In genomic region chr21:6569152-6569551, GRCh38 we compare ENCODE assay signal across 7 cellular contexts.
DNase-seq lines count a peak whose midpoint lies in the region; ATAC-seq and TF ChIP-seq lines count a peak whose summit lies in the region.
"Not testable (repeated sequence)": the region's sequence is repeated elsewhere in the genome, so short reads cannot be mapped to it uniquely, and the experiment has no call there.

No MANE protein-coding gene starts in this region.

- intact Hi-C loops in activated B cell treated with CpG ODN at 0.5 μM for 24 hours (cut with micrococcal nuclease); body of pancreas (cut with DNase I); left lung (cut with DNase I); psoas muscle (cut with DNase I): not testable (repeated sequence)

- H3K9me3 Mint-ChIP-seq in activated B cell treated with CpG ODN at 0.5 μM for 24 hours = not testable (repeated sequence)

- not testable (repeated sequence) for H3K27ac ChIP-seq in body of pancreas, left lung, psoas muscle

- DNase-seq in activated B cell treated with CpG ODN at 0.5 μM for 24 hours, body of pancreas, left lung, psoas muscle: not testable (repeated sequence)

- H3K4me3 Mint-ChIP-seq in activated B cell treated with CpG ODN at 0.5 μM for 24 hours = not testable (repeated sequence)

- H3K9me3 ChIP-seq in body of pancreas, left lung, psoas muscle: not testable (repeated sequence)

- not testable (repeated sequence) for H3K27ac Mint-ChIP-seq in activated B cell treated with CpG ODN at 0.5 μM for 24 hours

- H3K36me3 Mint-ChIP-seq in activated B cell treated with CpG ODN at 0.5 μM for 24 hours (ENCODE audit: low read depth) = not testable (repeated sequence)

- WGBS in body of pancreas, 2 donors = no CpG with 5 or more reads among the region's 16 CpGs
- no CpG with 5 or more reads among the region's 16 CpGs for WGBS in psoas muscle, 3 donors

- POLR2A ChIA-PET in activated B cell treated with CpG ODN at 0.5 μM for 24 hours (lab: Charles Lee) = not testable (repeated sequence)

- CTCF ChIA-PET in activated B cell treated with CpG ODN at 0.5 μM for 24 hours (lab: Charles Lee) = not testable (repeated sequence)

- not testable (repeated sequence) for TF ChIP-seq CTCF in activated B cell treated with CpG ODN at 0.5 μM for 24 hours (IDR thresholded peaks at IDR 0.05); body of pancreas (IDR thresholded peaks at IDR 0.05); left lung (IDR thresholded peaks at IDR 0.05); psoas muscle (IDR thresholded peaks at IDR 0.05)

- ATAC-seq in GM18909 (IDR thresholded peaks at IDR 0.05; ENCODE audit: poor library complexity, unreplicated experiment) = peak; percentile 60
- ATAC-seq in GM21825 (IDR thresholded peaks at IDR 0.05; ENCODE audit: unreplicated experiment) = peak; percentile 44
- ATAC-seq in HG03342 (IDR thresholded peaks at IDR 0.05; ENCODE audit: unreplicated experiment) = peak; percentile 39
- ATAC-seq in activated B cell treated with CpG ODN at 0.5 μM for 24 hours (ENCODE audit: low read depth) = peak; percentile 66
- peak; percentile 73 for ATAC-seq in body of pancreas
- peak; percentile 92 for ATAC-seq in left lung
- peak; percentile 79 to 89 (median 81) for ATAC-seq in psoas muscle

- H3K4me3 ChIP-seq in body of pancreas, left lung, psoas muscle: not testable (repeated sequence)

- TF ChIP-seq POLR2A in body of pancreas (IDR thresholded peaks at IDR 0.05) = not testable (repeated sequence)

- H3K27me3 ChIP-seq in body of pancreas; left lung; psoas muscle (ENCODE audit: insufficient read depth in 3 of 3, low read length in 2 of 3): not testable (repeated sequence)

- H3K4me1 ChIP-seq in body of pancreas, left lung, psoas muscle: not testable (repeated sequence)

- H3K27me3 Mint-ChIP-seq in activated B cell treated with CpG ODN at 0.5 μM for 24 hours = not testable (repeated sequence)

- not testable (repeated sequence) for H3K36me3 ChIP-seq in body of pancreas (replicated peaks in 1 of 2; ENCODE audit: insufficient read depth in 1 of 2, low read depth in 2 of 2); left lung; psoas muscle (ENCODE audit: insufficient read depth in 1 of 2, low read depth in 1 of 2)

- not testable (repeated sequence) for H3K4me1 Mint-ChIP-seq in activated B cell treated with CpG ODN at 0.5 μM for 24 hours

Comparison
In these comparisons a context has a peak if more than half of its experiments do, and no peak if none do; other contexts are left out.
1. ATAC-seq: peak in every context shown above with its lines; median percentile 92 in left lung; 81 in psoas muscle; 73 in body of pancreas; 66 in activated B cell treated with CpG ODN at 0.5 μM for 24 hours; 60 in GM18909; 44 in GM21825; 39 in HG03342.